Comparison of ENCODE assay signal across 1 cellular context in genomic region chr14:91509083-91509877, GRCh38.
TF ChIP-seq lines count a peak whose summit lies in the region.

No MANE protein-coding gene starts in this region.

TF ChIP-seq in HepG2, 621 proteins besides CTCF, POLR2A, EP300 and RAD21 (continued from another document and continues in another):
- TF ChIP-seq, protein P1, sequence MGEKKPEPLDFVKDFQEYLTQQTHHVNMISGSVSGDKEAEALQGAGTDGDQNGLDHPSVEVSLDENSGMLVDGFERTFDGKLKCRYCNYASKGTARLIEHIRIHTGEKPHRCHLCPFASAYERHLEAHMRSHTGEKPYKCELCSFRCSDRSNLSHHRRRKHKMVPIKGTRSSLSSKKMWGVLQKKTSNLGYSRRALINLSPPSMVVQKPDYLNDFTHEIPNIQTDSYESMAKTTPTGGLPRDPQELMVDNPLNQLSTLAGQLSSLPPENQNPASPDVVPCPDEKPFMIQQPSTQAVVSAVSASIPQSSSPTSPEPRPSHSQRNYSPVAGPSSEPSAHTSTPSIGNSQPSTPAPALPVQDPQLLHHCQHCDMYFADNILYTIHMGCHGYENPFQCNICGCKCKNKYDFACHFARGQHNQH (CRISPR knock-in tag; IDR thresholded peaks at IDR 0.05): 0 out of 2 replicates have a peak, but pooled peaks have one; percentile 23
- TF ChIP-seq BRF2 (CRISPR knock-in tag; IDR thresholded peaks at IDR 0.05) (no peak), ZBTB37 (CRISPR knock-in tag; IDR thresholded peaks at IDR 0.05) (no peak), ZNF441 (CRISPR knock-in tag; IDR thresholded peaks at IDR 0.05; ENCODE audit: borderline replicate concordance) (no peak), ZNF121 (CRISPR knock-in tag; IDR thresholded peaks at IDR 0.05) (peak; percentile 26; the same call in 1 of the 2 replicates), ZNF552 (CRISPR knock-in tag; IDR thresholded peaks at IDR 0.05; ENCODE audit: borderline replicate concordance) (no peak), ZNF234 (CRISPR knock-in tag; conservative IDR thresholded peaks at IDR 0.05) (no peak), ZNF891 (CRISPR knock-in tag; IDR thresholded peaks at IDR 0.05) (peak; percentile 76), ZNF230 (CRISPR knock-in tag; IDR thresholded peaks at IDR 0.05) (no peak), SALL1 (CRISPR knock-in tag; IDR thresholded peaks at IDR 0.05) (peak; percentile 72; the same call in 1 of the 2 replicates), POLR2G (IDR thresholded peaks at IDR 0.05; ENCODE audit: low read depth, low read length) (peak; percentile 82), TFDP1 (CRISPR knock-in tag; IDR thresholded peaks at IDR 0.05; ENCODE audit: borderline replicate concordance) (peak; percentile 23; the same call in 1 of the 2 replicates), YEATS4 (CRISPR knock-in tag; IDR thresholded peaks at IDR 0.05; ENCODE audit: borderline replicate concordance) (no peak), KLF16 (CRISPR knock-in tag; IDR thresholded peaks at IDR 0.05) (peak in 1 of 2 experiments; percentile 63; a peak in 1 of 4 replicates), AHDC1 (CRISPR knock-in tag; IDR thresholded peaks at IDR 0.05; ENCODE audit: borderline replicate concordance) (no peak), ZNF33B (CRISPR knock-in tag; IDR thresholded peaks at IDR 0.05) (no peak), JDP2 (CRISPR knock-in tag; IDR thresholded peaks at IDR 0.05; ENCODE audit: borderline replicate concordance) (no peak), MAZ (IDR thresholded peaks at IDR 0.05; ENCODE audit: borderline replicate concordance, low read depth, low read length) (no peak), MAZ (CRISPR knock-in tag; IDR thresholded peaks at IDR 0.05; ENCODE audit: low read depth) (no peak), ZFP82 (CRISPR knock-in tag; IDR thresholded peaks at IDR 0.05; ENCODE audit: borderline replicate concordance) (no peak), ZNF572 (CRISPR knock-in tag; IDR thresholded peaks at IDR 0.05) (no peak), LBX2 (CRISPR knock-in tag; IDR thresholded peaks at IDR 0.05; ENCODE audit: borderline replicate concordance) (no peak), ZNF207 (IDR thresholded peaks at IDR 0.05; ENCODE audit: borderline replicate concordance) (no peak), ISL2 (CRISPR knock-in tag; IDR thresholded peaks at IDR 0.05) (no peak), SYNCRIP (IDR thresholded peaks at IDR 0.05; ENCODE audit: insufficient read depth, low read depth, low read length) (no peak)
- TF ChIP-seq, protein P2, sequence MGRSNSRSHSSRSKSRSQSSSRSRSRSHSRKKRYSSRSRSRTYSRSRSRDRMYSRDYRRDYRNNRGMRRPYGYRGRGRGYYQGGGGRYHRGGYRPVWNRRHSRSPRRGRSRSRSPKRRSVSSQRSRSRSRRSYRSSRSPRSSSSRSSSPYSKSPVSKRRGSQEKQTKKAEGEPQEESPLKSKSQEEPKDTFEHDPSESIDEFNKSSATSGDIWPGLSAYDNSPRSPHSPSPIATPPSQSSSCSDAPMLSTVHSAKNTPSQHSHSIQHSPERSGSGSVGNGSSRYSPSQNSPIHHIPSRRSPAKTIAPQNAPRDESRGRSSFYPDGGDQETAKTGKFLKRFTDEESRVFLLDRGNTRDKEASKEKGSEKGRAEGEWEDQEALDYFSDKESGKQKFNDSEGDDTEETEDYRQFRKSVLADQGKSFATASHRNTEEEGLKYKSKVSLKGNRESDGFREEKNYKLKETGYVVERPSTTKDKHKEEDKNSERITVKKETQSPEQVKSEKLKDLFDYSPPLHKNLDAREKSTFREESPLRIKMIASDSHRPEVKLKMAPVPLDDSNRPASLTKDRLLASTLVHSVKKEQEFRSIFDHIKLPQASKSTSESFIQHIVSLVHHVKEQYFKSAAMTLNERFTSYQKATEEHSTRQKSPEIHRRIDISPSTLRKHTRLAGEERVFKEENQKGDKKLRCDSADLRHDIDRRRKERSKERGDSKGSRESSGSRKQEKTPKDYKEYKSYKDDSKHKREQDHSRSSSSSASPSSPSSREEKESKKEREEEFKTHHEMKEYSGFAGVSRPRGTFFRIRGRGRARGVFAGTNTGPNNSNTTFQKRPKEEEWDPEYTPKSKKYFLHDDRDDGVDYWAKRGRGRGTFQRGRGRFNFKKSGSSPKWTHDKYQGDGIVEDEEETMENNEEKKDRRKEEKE (IDR thresholded peaks at IDR 0.05): no peak
- TF ChIP-seq, protein P3, sequence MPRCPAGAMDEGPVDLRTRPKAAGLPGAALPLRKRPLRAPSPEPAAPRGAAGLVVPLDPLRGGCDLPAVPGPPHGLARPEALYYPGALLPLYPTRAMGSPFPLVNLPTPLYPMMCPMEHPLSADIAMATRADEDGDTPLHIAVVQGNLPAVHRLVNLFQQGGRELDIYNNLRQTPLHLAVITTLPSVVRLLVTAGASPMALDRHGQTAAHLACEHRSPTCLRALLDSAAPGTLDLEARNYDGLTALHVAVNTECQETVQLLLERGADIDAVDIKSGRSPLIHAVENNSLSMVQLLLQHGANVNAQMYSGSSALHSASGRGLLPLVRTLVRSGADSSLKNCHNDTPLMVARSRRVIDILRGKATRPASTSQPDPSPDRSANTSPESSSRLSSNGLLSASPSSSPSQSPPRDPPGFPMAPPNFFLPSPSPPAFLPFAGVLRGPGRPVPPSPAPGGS (CRISPR knock-in tag; IDR thresholded peaks at IDR 0.05): no peak
- TF ChIP-seq, protein P4, sequence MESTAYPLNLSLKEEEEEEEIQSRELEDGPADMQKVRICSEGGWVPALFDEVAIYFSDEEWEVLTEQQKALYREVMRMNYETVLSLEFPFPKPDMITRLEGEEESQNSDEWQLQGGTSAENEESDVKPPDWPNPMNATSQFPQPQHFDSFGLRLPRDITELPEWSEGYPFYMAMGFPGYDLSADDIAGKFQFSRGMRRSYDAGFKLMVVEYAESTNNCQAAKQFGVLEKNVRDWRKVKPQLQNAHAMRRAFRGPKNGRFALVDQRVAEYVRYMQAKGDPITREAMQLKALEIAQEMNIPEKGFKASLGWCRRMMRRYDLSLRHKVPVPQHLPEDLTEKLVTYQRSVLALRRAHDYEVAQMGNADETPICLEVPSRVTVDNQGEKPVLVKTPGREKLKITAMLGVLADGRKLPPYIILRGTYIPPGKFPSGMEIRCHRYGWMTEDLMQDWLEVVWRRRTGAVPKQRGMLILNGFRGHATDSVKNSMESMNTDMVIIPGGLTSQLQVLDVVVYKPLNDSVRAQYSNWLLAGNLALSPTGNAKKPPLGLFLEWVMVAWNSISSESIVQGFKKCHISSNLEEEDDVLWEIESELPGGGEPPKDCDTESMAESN (CRISPR knock-in tag; conservative IDR thresholded peaks at IDR 0.05): peak; percentile 24; the same call in 1 of the 2 replicates
- TF ChIP-seq, protein P5, sequence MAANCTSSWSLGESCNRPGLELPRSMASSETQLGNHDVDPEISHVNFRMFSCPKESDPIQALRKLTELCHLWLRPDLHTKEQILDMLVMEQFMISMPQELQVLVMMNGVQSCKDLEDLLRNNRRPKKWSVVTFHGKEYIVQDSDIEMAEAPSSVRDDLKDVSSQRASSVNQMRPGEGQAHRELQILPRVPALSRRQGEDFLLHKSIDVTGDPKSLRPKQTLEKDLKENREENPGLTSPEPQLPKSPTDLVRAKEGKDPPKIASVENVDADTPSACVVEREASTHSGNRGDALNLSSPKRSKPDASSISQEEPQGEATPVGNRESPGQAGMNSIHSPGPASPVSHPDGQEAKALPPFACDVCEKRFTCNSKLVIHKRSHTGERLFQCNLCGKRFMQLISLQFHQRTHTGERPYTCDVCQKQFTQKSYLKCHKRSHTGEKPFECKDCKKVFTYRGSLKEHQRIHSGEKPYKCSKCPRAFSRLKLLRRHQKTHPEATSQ (CRISPR knock-in tag; IDR thresholded peaks at IDR 0.05; ENCODE audit: borderline replicate concordance): no peak
- TF ChIP-seq, protein P6, sequence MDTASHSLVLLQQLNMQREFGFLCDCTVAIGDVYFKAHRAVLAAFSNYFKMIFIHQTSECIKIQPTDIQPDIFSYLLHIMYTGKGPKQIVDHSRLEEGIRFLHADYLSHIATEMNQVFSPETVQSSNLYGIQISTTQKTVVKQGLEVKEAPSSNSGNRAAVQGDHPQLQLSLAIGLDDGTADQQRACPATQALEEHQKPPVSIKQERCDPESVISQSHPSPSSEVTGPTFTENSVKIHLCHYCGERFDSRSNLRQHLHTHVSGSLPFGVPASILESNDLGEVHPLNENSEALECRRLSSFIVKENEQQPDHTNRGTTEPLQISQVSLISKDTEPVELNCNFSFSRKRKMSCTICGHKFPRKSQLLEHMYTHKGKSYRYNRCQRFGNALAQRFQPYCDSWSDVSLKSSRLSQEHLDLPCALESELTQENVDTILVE (CRISPR knock-in tag; IDR thresholded peaks at IDR 0.05): no peak
- TF ChIP-seq, protein P7, sequence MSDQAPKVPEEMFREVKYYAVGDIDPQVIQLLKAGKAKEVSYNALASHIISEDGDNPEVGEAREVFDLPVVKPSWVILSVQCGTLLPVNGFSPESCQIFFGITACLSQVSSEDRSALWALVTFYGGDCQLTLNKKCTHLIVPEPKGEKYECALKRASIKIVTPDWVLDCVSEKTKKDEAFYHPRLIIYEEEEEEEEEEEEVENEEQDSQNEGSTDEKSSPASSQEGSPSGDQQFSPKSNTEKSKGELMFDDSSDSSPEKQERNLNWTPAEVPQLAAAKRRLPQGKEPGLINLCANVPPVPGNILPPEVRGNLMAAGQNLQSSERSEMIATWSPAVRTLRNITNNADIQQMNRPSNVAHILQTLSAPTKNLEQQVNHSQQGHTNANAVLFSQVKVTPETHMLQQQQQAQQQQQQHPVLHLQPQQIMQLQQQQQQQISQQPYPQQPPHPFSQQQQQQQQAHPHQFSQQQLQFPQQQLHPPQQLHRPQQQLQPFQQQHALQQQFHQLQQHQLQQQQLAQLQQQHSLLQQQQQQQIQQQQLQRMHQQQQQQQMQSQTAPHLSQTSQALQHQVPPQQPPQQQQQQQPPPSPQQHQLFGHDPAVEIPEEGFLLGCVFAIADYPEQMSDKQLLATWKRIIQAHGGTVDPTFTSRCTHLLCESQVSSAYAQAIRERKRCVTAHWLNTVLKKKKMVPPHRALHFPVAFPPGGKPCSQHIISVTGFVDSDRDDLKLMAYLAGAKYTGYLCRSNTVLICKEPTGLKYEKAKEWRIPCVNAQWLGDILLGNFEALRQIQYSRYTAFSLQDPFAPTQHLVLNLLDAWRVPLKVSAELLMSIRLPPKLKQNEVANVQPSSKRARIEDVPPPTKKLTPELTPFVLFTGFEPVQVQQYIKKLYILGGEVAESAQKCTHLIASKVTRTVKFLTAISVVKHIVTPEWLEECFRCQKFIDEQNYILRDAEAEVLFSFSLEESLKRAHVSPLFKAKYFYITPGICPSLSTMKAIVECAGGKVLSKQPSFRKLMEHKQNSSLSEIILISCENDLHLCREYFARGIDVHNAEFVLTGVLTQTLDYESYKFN (CRISPR knock-in tag; conservative IDR thresholded peaks at IDR 0.05): peak; percentile 35; the same call in 1 of the 2 replicates
